ENCODE assay signal across 1 cellular context in genomic region chr1:147837129-147837776, GRCh38.
TF ChIP-seq lines count a peak whose summit lies in the region.

No MANE protein-coding gene starts in this region.

TF ChIP-seq in GM23338, 12 proteins besides CTCF, POLR2A, EP300 and RAD21 (continued from another document):
- TF ChIP-seq, protein P1, sequence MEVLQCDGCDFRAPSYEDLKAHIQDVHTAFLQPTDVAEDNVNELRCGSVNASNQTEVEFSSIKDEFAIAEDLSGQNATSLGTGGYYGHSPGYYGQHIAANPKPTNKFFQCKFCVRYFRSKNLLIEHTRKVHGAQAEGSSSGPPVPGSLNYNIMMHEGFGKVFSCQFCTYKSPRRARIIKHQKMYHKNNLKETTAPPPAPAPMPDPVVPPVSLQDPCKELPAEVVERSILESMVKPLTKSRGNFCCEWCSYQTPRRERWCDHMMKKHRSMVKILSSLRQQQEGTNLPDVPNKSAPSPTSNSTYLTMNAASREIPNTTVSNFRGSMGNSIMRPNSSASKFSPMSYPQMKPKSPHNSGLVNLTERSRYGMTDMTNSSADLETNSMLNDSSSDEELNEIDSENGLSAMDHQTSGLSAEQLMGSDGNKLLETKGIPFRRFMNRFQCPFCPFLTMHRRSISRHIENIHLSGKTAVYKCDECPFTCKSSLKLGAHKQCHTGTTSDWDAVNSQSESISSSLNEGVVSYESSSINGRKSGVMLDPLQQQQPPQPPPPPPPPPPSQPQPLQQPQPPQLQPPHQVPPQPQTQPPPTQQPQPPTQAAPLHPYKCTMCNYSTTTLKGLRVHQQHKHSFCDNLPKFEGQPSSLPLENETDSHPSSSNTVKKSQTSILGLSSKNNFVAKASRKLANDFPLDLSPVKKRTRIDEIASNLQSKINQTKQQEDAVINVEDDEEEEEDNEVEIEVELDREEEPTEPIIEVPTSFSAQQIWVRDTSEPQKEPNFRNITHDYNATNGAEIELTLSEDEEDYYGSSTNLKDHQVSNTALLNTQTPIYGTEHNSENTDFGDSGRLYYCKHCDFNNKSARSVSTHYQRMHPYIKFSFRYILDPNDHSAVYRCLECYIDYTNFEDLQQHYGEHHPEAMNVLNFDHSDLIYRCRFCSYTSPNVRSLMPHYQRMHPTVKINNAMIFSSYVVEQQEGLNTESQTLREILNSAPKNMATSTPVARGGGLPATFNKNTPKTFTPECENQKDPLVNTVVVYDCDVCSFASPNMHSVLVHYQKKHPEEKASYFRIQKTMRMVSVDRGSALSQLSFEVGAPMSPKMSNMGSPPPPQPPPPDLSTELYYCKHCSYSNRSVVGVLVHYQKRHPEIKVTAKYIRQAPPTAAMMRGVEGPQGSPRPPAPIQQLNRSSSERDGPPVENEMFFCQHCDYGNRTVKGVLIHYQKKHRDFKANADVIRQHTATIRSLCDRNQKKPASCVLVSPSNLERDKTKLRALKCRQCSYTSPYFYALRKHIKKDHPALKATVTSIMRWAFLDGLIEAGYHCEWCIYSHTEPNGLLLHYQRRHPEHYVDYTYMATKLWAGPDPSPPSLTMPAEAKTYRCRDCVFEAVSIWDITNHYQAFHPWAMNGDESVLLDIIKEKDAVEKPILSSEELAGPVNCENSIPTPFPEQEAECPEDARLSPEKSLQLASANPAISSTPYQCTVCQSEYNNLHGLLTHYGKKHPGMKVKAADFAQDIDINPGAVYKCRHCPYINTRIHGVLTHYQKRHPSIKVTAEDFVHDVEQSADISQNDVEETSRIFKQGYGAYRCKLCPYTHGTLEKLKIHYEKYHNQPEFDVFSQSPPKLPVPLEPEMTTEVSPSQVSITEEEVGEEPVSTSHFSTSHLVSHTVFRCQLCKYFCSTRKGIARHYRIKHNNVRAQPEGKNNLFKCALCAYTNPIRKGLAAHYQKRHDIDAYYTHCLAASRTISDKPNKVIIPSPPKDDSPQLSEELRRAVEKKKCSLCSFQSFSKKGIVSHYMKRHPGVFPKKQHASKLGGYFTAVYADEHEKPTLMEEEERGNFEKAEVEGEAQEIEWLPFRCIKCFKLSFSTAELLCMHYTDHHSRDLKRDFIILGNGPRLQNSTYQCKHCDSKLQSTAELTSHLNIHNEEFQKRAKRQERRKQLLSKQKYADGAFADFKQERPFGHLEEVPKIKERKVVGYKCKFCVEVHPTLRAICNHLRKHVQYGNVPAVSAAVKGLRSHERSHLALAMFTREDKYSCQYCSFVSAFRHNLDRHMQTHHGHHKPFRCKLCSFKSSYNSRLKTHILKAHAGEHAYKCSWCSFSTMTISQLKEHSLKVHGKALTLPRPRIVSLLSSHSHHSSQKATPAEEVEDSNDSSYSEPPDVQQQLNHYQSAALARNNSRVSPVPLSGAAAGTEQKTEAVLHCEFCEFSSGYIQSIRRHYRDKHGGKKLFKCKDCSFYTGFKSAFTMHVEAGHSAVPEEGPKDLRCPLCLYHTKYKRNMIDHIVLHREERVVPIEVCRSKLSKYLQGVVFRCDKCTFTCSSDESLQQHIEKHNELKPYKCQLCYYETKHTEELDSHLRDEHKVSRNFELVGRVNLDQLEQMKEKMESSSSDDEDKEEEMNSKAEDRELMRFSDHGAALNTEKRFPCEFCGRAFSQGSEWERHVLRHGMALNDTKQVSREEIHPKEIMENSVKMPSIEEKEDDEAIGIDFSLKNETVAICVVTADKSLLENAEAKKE (CRISPR knock-in tag; IDR thresholded peaks at IDR 0.05): peak; percentile 91
- TF ChIP-seq, protein P2, sequence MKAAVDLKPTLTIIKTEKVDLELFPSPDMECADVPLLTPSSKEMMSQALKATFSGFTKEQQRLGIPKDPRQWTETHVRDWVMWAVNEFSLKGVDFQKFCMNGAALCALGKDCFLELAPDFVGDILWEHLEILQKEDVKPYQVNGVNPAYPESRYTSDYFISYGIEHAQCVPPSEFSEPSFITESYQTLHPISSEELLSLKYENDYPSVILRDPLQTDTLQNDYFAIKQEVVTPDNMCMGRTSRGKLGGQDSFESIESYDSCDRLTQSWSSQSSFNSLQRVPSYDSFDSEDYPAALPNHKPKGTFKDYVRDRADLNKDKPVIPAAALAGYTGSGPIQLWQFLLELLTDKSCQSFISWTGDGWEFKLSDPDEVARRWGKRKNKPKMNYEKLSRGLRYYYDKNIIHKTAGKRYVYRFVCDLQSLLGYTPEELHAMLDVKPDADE (IDR thresholded peaks at IDR 0.05): no peak
- peak; percentile 81 for TF ChIP-seq NANOG (IDR thresholded peaks at IDR 0.05; ENCODE audit: borderline replicate concordance)
- TF ChIP-seq ZNF331 (CRISPR knock-in tag; IDR thresholded peaks at IDR 0.05; ENCODE audit: low read depth): no peak
- TF ChIP-seq POLR2AphosphoS5 (IDR thresholded peaks at IDR 0.05; ENCODE audit: low read depth): no peak
- no peak for TF ChIP-seq EZH2 (IDR thresholded peaks at IDR 0.05; ENCODE audit: low read depth, unreplicated experiment)
